13 cellular contexts compared by ENCODE assay signal in the genomic region with DNA sequence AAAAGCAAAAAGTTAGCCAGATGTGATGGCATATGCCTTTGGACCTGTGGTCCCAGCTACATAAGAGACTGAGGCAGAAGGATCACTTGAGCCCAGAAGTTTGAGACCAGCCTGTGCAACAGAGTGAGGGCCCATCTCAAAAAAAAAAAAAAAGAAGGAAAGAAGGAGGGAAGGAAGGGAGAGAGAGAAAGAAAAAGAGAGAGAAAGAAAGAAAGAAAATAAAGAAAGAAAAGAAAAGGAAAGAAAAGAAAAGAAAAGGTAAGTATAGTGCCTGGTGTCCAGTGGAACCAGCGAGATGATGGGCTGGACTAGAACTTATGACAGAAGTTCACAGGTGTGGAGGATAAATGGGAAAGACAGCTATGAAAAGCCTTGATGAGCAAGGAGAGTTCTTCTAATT.
"Had no signal": no experiment of that assay in that cellular context is flagged by ENCODE, and none has a peak within 500 bp of the region (broad histone marks: within the 10 kb centered on the region; RNA-seq: fewer than 3 reads in every experiment).

No MANE protein-coding gene starts in this region.

- H3K4me3 ChIP-seq: testis had no signal

- H3K4me1 Mint-ChIP-seq: activated CD4-positive, alpha-beta T cell treated with anti-CD3 and anti-CD28 coated beads, Interleukin-2, amount 10 ng/mL, durations not matched to agents 24 days and 14 days; activated naive CD8-positive, alpha-beta T cell treated with anti-CD3 and anti-CD28 coated beads, Interleukin-2, amount 10 ng/mL, durations not matched to agents 7 days and 5 days; stimulated activated naive CD8-positive, alpha-beta T cell treated with anti-CD3 and anti-CD28 coated beads, Interleukin-15, amount 100 ng/mL, for 72 hours; T-cell had no signal

- H3K27ac ChIP-seq: brain microvascular endothelial cell, foreskin keratinocyte, testis had no signal

- H3K4me3 Mint-ChIP-seq: activated CD4-positive, alpha-beta T cell treated with anti-CD3 and anti-CD28 coated beads, Interleukin-2, amount 10 ng/mL, durations not matched to agents 24 days and 14 days; activated naive CD8-positive, alpha-beta T cell treated with anti-CD3 and anti-CD28 coated beads, Interleukin-2, amount 10 ng/mL, durations not matched to agents 7 days and 5 days; stimulated activated naive CD8-positive, alpha-beta T cell treated with anti-CD3 and anti-CD28 coated beads, Interleukin-15, amount 100 ng/mL, for 72 hours; T-cell had no signal

- H3K27me3 ChIP-seq: brain microvascular endothelial cell, foreskin keratinocyte, testis had no signal

- H3K36me3 Mint-ChIP-seq: activated naive CD8-positive, alpha-beta T cell treated with anti-CD3 and anti-CD28 coated beads, Interleukin-2, amount 10 ng/mL, durations not matched to agents 7 days and 5 days; T-cell had no signal

- H3K4me1 ChIP-seq: testis had no signal

- H3K36me3 ChIP-seq: brain microvascular endothelial cell had no signal

- H3K9me3 Mint-ChIP-seq: activated CD4-positive, alpha-beta T cell treated with anti-CD3 and anti-CD28 coated beads, Interleukin-2, amount 10 ng/mL, durations not matched to agents 24 days and 14 days; activated naive CD8-positive, alpha-beta T cell treated with anti-CD3 and anti-CD28 coated beads, Interleukin-2, amount 10 ng/mL, durations not matched to agents 7 days and 5 days; stimulated activated naive CD8-positive, alpha-beta T cell treated with anti-CD3 and anti-CD28 coated beads, Interleukin-15, amount 100 ng/mL, for 72 hours; T-cell had no signal

- H3K27ac Mint-ChIP-seq: activated CD4-positive, alpha-beta T cell treated with anti-CD3 and anti-CD28 coated beads, Interleukin-2, amount 10 ng/mL, durations not matched to agents 24 days and 14 days; activated naive CD8-positive, alpha-beta T cell treated with anti-CD3 and anti-CD28 coated beads, Interleukin-2, amount 10 ng/mL, durations not matched to agents 7 days and 5 days; T-cell had no signal

- DNase-seq: activated CD4-positive, alpha-beta T cell treated with anti-CD3 and anti-CD28 coated beads, Interleukin-2, amount 10 ng/mL, durations not matched to agents 24 days and 14 days; activated naive CD8-positive, alpha-beta T cell treated with anti-CD3 and anti-CD28 coated beads, Interleukin-2, amount 10 ng/mL, durations not matched to agents 7 days and 5 days; brain microvascular endothelial cell; effector memory CD4-positive, alpha-beta T cell; foreskin keratinocyte; glutamatergic neuron; hypothalamus; left ventricle myocardium superior; stimulated activated naive CD8-positive, alpha-beta T cell treated with anti-CD3 and anti-CD28 coated beads, Interleukin-15, amount 100 ng/mL, for 72 hours; T-cell; T1000; testis had no signal

- ATAC-seq: foreskin keratinocyte; left ventricle myocardium superior; sciatic nerve; stimulated activated naive CD8-positive, alpha-beta T cell treated with anti-CD3 and anti-CD28 coated beads, Interleukin-15, amount 100 ng/mL, for 72 hours; T-cell had no signal

- H3K9me3 ChIP-seq: testis had no signal

- H3K27me3 Mint-ChIP-seq: activated naive CD8-positive, alpha-beta T cell treated with anti-CD3 and anti-CD28 coated beads, Interleukin-2, amount 10 ng/mL, durations not matched to agents 7 days and 5 days had no signal
